Comparison of ENCODE assay signal across 8 cellular contexts in genomic region chr5:180071418-180072255, GRCh38.
DNase-seq lines count a peak whose midpoint lies in the region; ATAC-seq lines count a peak whose summit lies in the region.

TSS of gene RNF130 (minus strand) at chr5:180071759. CDS start at chr5:180071702, 57 bp downstream.

- H3K36me3 ChIP-seq in ES-I3 (ENCODE audit: insufficient read depth, low read length): no peaks in the 10 kb centered on the region

- peaks cover 16% of the 10 kb centered on the region for H3K36me3 Mint-ChIP-seq in effector memory CD8-positive, alpha-beta T cell (ENCODE audit: insufficient read depth)

- H3K4me3 Mint-ChIP-seq in effector memory CD8-positive, alpha-beta T cell: peak within 1 kb of the TSS; percentile 83 to 86

- H3K4me1 ChIP-seq in ES-I3 (ENCODE audit: insufficient read depth, low read length): peaks cover 13% of the 10 kb centered on the region

- H3K27ac Mint-ChIP-seq in effector memory CD8-positive, alpha-beta T cell: peak within 1 kb of the TSS; percentile 83 to 87

- peak; percentile 51 for ATAC-seq in HG03159 (IDR thresholded peaks at IDR 0.05; ENCODE audit: unreplicated experiment)
- ATAC-seq in effector memory CD8-positive, alpha-beta T cell (replicated peaks): peak; percentile 77
- ATAC-seq in GM18870 (IDR thresholded peaks at IDR 0.05; ENCODE audit: unreplicated experiment): no peak

- peak within 1 kb of the TSS; percentile 91 for H3K9ac ChIP-seq in ES-I3 (ENCODE audit: low read depth, low read length)

- peaks cover 10% of the 10 kb centered on the region for H3K9me3 ChIP-seq in ES-I3 (ENCODE audit: control insufficient read depth, insufficient read depth, low read length)

- peaks cover 0 to 3% of the 10 kb centered on the region in 2 donors for H3K27me3 Mint-ChIP-seq in effector memory CD8-positive, alpha-beta T cell

- H3K4me1 Mint-ChIP-seq in effector memory CD8-positive, alpha-beta T cell (ENCODE audit: low read depth in 2 of 2): peaks cover 23 to 26% of the 10 kb centered on the region in 2 donors

- DNase-seq in NOMO-1 treated with DMSO at 0.1 percent for 48 hours (lab: John Stamatoyannopoulos, UW; ENCODE audit: unreplicated experiment) (peak; percentile 84), medulla oblongata (ENCODE audit: extremely low spot score) (peak; percentile 92)
- DNase-seq in activated CD8-positive, alpha-beta memory T cell treated with anti-CD3 and anti-CD28 coated beads, Interleukin-2, amount 50 U/mL, for 1 hour (ENCODE audit: extremely low read depth): peak; percentile 53
- peak; percentile 75 to 82 (median 79) for DNase-seq in effector memory CD8-positive, alpha-beta T cell
- DNase-seq in stimulated activated CD4-positive, alpha-beta T cell treated with anti-CD3 and anti-CD28 coated beads, TNF-alpha, amount 100 ng/mL, for 24 hours (ENCODE audit: low read depth in 3 of 3): peak; percentile 73 to 88 (median 77)

- no peaks in the 10 kb centered on the region for H3K9me3 Mint-ChIP-seq in effector memory CD8-positive, alpha-beta T cell
